10 cellular contexts compared by ENCODE assay signal in the genomic region with DNA sequence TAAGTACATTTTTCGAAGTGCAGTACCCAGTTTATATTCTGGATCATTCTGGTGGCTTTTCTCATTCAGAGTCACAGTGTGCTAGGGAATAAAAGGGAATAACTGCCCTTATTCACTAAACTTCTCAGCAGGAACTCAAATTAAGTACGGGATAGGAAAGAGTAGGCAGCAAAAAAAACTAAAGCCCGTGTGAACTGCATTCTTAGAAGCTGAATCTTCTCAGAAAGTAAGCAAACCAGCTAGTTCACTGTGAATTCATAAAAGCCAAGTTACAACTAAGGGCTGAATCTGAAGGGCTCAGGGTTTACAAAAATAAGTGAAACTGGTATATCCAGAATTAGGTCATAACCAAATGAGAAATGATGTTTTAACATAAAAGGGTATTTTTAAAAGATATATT. TPM values are rescaled to one million over a fixed set of nuclear protein-coding genes. Genes with fewer than 3 reads are reported as not detected.
DNase-seq lines count a peak whose midpoint lies in the region; ATAC-seq and TF ChIP-seq lines count a peak whose summit lies in the region.
"Had no signal": no experiment of that assay in that cellular context is flagged by ENCODE, and none has a peak within 500 bp of the region (broad histone marks: within the 10 kb centered on the region; RNA-seq: fewer than 3 reads in every experiment).

No MANE protein-coding gene starts in this region.

- H3K4me3 ChIP-seq in CD4-positive, alpha-beta memory T cell (ENCODE audit: low read length in 2 of 2), result no peak overlapping the region
- H3K4me3 ChIP-seq in HL-60 (replicated peaks; ENCODE audit: insufficient read depth, low read length), result no peak overlapping the region
- H3K4me3 ChIP-seq in naive thymus-derived CD4-positive, alpha-beta T cell (ENCODE audit: low read length), result no peak overlapping the region
- H3K4me3 ChIP-seq: ascending aorta had no signal

- no peaks in the 10 kb centered on the region for H3K9me3 ChIP-seq in CD4-positive, alpha-beta memory T cell (ENCODE audit: control insufficient read depth in 1 of 2, low read length in 2 of 2)
- no peaks in the 10 kb centered on the region for H3K9me3 ChIP-seq in naive thymus-derived CD4-positive, alpha-beta T cell (ENCODE audit: control insufficient read depth in 2 of 3, low read length in 3 of 3)
- H3K9me3 ChIP-seq: ascending aorta had no signal

- POLR2A ChIA-PET in CD4-positive, alpha-beta memory T cell (lab: Charles Lee; ENCODE audit: partially characterized antibody), result interaction anchor here (1.3 to 1.8 kb wide), 2 partner anchors 9 to 61 kb away, joined by 4 read pairs; a partner anchor contains a TSS
- POLR2A ChIA-PET in naive thymus-derived CD4-positive, alpha-beta T cell (lab: Charles Lee), result interaction anchor here (0.9 to 4.1 kb wide), 4 partner anchors 12 to 127 kb away, joined by 3 to 53 read pairs (median 4); a partner anchor contains a TSS

- no peak for TF ChIP-seq CTCF in HL-60 (IDR thresholded peaks at IDR 0.05; ENCODE audit: insufficient read depth, low read length)
- TF ChIP-seq CTCF in brain (conservative IDR thresholded peaks at IDR 0.05), result no peak

- CTCF ChIA-PET in CD4-positive, alpha-beta memory T cell (lab: Charles Lee; ENCODE audit: partially characterized antibody), result interaction anchor here (0.6 to 1.9 kb wide), 3 partner anchors 9 to 260 kb away, joined by 3 to 4 read pairs (median 3); no protein-coding TSS in a partner anchor
- CTCF ChIA-PET in naive thymus-derived CD4-positive, alpha-beta T cell (lab: Charles Lee), result interaction anchor here (1.4 kb wide), 1 partner anchor 261 kb away, joined by 4 read pairs; no protein-coding TSS in a partner anchor

- H3K36me3 Mint-ChIP-seq in CD4-positive, alpha-beta memory T cell, result peaks cover 23 to 30% of the 10 kb centered on the region in 2 donors
- H3K36me3 Mint-ChIP-seq in brain, result peaks cover 70% of the 10 kb centered on the region
- peaks cover 0 to 37% (median 26%) of the 10 kb centered on the region in 5 donors for H3K36me3 Mint-ChIP-seq in naive thymus-derived CD4-positive, alpha-beta T cell

- no peaks in the 10 kb centered on the region for H3K9me3 Mint-ChIP-seq in CD4-positive, alpha-beta memory T cell
- H3K9me3 Mint-ChIP-seq in brain, result no peaks in the 10 kb centered on the region
- no peaks in the 10 kb centered on the region for H3K9me3 Mint-ChIP-seq in naive thymus-derived CD4-positive, alpha-beta T cell

- H3K4me3 Mint-ChIP-seq in CD4-positive, alpha-beta memory T cell, result peak overlapping the region in 3 of 8 donors; percentile 1 to 13 (median 2)
- peak overlapping the region in 1 of 5 experiments; percentile 56 for H3K4me3 Mint-ChIP-seq in brain
- H3K4me3 Mint-ChIP-seq in naive thymus-derived CD4-positive, alpha-beta T cell, result peak overlapping the region in 3 of 10 donors; percentile 3 to 69 (median 24)

- peak overlapping the region; percentile 26 to 99 (median 93) for H3K27ac Mint-ChIP-seq in CD4-positive, alpha-beta memory T cell
- peak overlapping the region in 4 of 5 experiments; percentile 68 to 93 (median 84) for H3K27ac Mint-ChIP-seq in brain
- peak overlapping the region; percentile 71 to 95 (median 89) for H3K27ac Mint-ChIP-seq in naive thymus-derived CD4-positive, alpha-beta T cell

- H3K27me3 Mint-ChIP-seq in CD4-positive, alpha-beta memory T cell, result no peaks in the 10 kb centered on the region
- no peaks in the 10 kb centered on the region for H3K27me3 Mint-ChIP-seq in brain
- no peaks in the 10 kb centered on the region for H3K27me3 Mint-ChIP-seq in naive thymus-derived CD4-positive, alpha-beta T cell

- DNase-seq in CD4-positive, alpha-beta memory T cell, result no peak
- DNase-seq in HL-60 (ENCODE audit: low read depth in 1 of 2, low spot score in 1 of 2), result no peak
- no peak for DNase-seq in naive thymus-derived CD4-positive, alpha-beta T cell
- no peak for DNase-seq in stimulated activated naive CD8-positive, alpha-beta T cell treated with anti-CD3 and anti-CD28 coated beads, Interleukin-15, Interleukin-2, amounts not matched to agents 100 U/mL and 50 U/mL, for 24 hours
- DNase-seq in MV-4-11 (lab: John Stamatoyannopoulos, UW), result no peak
- DNase-seq in NCI-H748 treated with DMSO at 0.1 percent for 48 hours (lab: John Stamatoyannopoulos, UW), result no peak
- DNase-seq: NCI-H1436 had no signal

- peaks cover 48% of the 10 kb centered on the region for H3K4me1 ChIP-seq in CD4-positive, alpha-beta memory T cell (ENCODE audit: insufficient read depth, low read length)
- peaks cover 35 to 39% of the 10 kb centered on the region in 2 donors for H3K4me1 ChIP-seq in naive thymus-derived CD4-positive, alpha-beta T cell (ENCODE audit: control insufficient read depth in 2 of 2, insufficient read depth in 2 of 2, low read length in 2 of 2)
- H3K4me1 ChIP-seq: ascending aorta had no signal

- no peak overlapping the region for H3K27ac ChIP-seq in CD4-positive, alpha-beta memory T cell (ENCODE audit: low read depth, low read length)
- peak overlapping the region; percentile 12; the same call in 1 of the 2 replicates for H3K27ac ChIP-seq in HL-60 (replicated peaks)
- H3K27ac ChIP-seq in naive thymus-derived CD4-positive, alpha-beta T cell (ENCODE audit: low read depth, low read length), result peak overlapping the region; percentile 63

- peaks cover 5% of the 10 kb centered on the region for H3K36me3 ChIP-seq in CD4-positive, alpha-beta memory T cell (ENCODE audit: insufficient read depth, low read length)
- H3K36me3 ChIP-seq in naive thymus-derived CD4-positive, alpha-beta T cell (ENCODE audit: control insufficient read depth in 2 of 3, insufficient read depth in 3 of 3, low read length in 3 of 3), result peaks cover 0 to 17% (median 7%) of the 10 kb centered on the region in 3 experiments

- intact Hi-C loops in CD4-positive, alpha-beta memory T cell (cut with micrococcal nuclease), result no loop called here
- intact Hi-C loops in naive thymus-derived CD4-positive, alpha-beta T cell (cut with micrococcal nuclease), result no loop called here

- peaks cover 34 to 42% (median 38%) of the 10 kb centered on the region in 4 donors for H3K4me1 Mint-ChIP-seq in CD4-positive, alpha-beta memory T cell
- peaks cover 5% of the 10 kb centered on the region for H3K4me1 Mint-ChIP-seq in brain
- H3K4me1 Mint-ChIP-seq in naive thymus-derived CD4-positive, alpha-beta T cell, result peaks cover 26 to 54% (median 44%) of the 10 kb centered on the region in 7 donors

- ATAC-seq in naive thymus-derived CD4-positive, alpha-beta T cell, result no peak
- no peak for ATAC-seq in stimulated activated naive CD8-positive, alpha-beta T cell treated with anti-CD3 and anti-CD28 coated beads, Interleukin-15, Interleukin-2, amounts not matched to agents 100 U/mL and 50 U/mL, for 24 hours
- no peak for ATAC-seq in HG03135 (IDR thresholded peaks at IDR 0.05; ENCODE audit: unreplicated experiment)

- no peaks in the 10 kb centered on the region for H3K27me3 ChIP-seq in CD4-positive, alpha-beta memory T cell (ENCODE audit: insufficient read depth, low read length)
- no peaks in the 10 kb centered on the region for H3K27me3 ChIP-seq in HL-60 (ENCODE audit: insufficient read depth, poor library complexity, severe bottlenecking)
- no peaks in the 10 kb centered on the region for H3K27me3 ChIP-seq in naive thymus-derived CD4-positive, alpha-beta T cell (ENCODE audit: control insufficient read depth in 2 of 2, insufficient read depth in 2 of 2, low read length in 2 of 2)
- H3K27me3 ChIP-seq: ascending aorta had no signal

RNA-seq across cellular contexts. Expression of a gene that starts 22.0 kb away (rescaled TPM):
- 10 to 100 TPM; 69.7 to 70.4 TPM for total RNA-seq in CD4-positive, alpha-beta memory T cell
- polyA plus RNA-seq in CD4-positive, alpha-beta memory T cell, result 10 to 100 TPM; 27.5 to 45.8 TPM
- 35.8 TPM for polyA plus RNA-seq in brain (ENCODE audit: insufficient read depth, low read depth, low replicate concordance)
- total RNA-seq in naive thymus-derived CD4-positive, alpha-beta T cell, result 10 to 100 TPM; 62.1 to 98.7 (median 81.6) TPM
- polyA plus RNA-seq in naive thymus-derived CD4-positive, alpha-beta T cell, result 10 to 100 TPM; 34.7 to 35.9 TPM

RNA-seq across cellular contexts. Expression of a gene that starts 22.2 kb away (rescaled TPM):
- total RNA-seq in CD4-positive, alpha-beta memory T cell, result 1 to 10 TPM; 1.1 to 1.5 TPM
- polyA plus RNA-seq in CD4-positive, alpha-beta memory T cell, result under 1 TPM; 0.16 to 0.25 TPM
- polyA plus RNA-seq in brain (ENCODE audit: insufficient read depth, low read depth, low replicate concordance), result 8.3 TPM
- total RNA-seq in naive thymus-derived CD4-positive, alpha-beta T cell, result 10 to 100 TPM in 1 of 5 experiments, 1 to 10 TPM in 3, under 1 TPM in 1; 0.97 to 25.2 (median 1.3) TPM
- under 1 TPM in 1 of 2 donors, not detected in 1; 0.74 TPM for polyA plus RNA-seq in naive thymus-derived CD4-positive, alpha-beta T cell
- total RNA-seq: ascending aorta had no signal
